In genomic region chr17:45086865-45087495, GRCh38 we compare ENCODE assay signal across 24 cellular contexts. TPM values are rescaled to one million over a fixed set of nuclear protein-coding genes. Genes with fewer than 3 reads are reported as not detected.
DNase-seq lines count a peak whose midpoint lies in the region; FAIRE-seq and TF ChIP-seq lines count a peak whose summit lies in the region.
"Had no signal": no experiment of that assay in that cellular context is flagged by ENCODE, and none has a peak within 500 bp of the region (broad histone marks: within the 10 kb centered on the region; RNA-seq: fewer than 3 reads in every experiment).

No MANE protein-coding gene starts in this region.

- TSS peak; percentile 9 for BruUV-seq in OCI-LY7 (replicated peaks; lab: Mats Ljungman, UMichigan)

- TF ChIP-seq CTCF in OCI-LY7 (conservative IDR thresholded peaks at IDR 0.05; ENCODE audit: low read length) (no peak), colonic mucosa (IDR thresholded peaks at IDR 0.05) (no peak), liver (IDR thresholded peaks at IDR 0.05; ENCODE audit: low read depth, low read length, missing input control) (no peak), spleen (IDR thresholded peaks at IDR 0.05 in 8 of 11, conservative IDR thresholded peaks at IDR 0.05 in 3 of 11) (no peak), D721Med (IDR thresholded peaks at IDR 0.05; ENCODE audit: insufficient read depth, missing control alignments) (no peak)

- H3K9ac ChIP-seq in colonic mucosa (ENCODE audit: low read depth in 2 of 2, low read length in 2 of 2) (no peak overlapping the region), liver (ENCODE audit: low read depth in 1 of 2, low read length in 2 of 2) (peak overlapping the region; percentile 58 to 71)
- H3K9ac ChIP-seq: neural progenitor cell had no signal

- POLR2A ChIA-PET in OCI-LY7 (lab: Charles Lee) = interaction anchor here (1.4 kb wide), 1 partner anchor 10 kb away, joined by 3 read pairs; no protein-coding TSS in a partner anchor

- no peaks in the 10 kb centered on the region for H3K9me3 Mint-ChIP-seq in activated naive CD4-positive, alpha-beta T cell treated with anti-CD3 and anti-CD28 coated beads, Interleukin-2, amount 10 ng/mL, durations not matched to agents 7 days and 5 days
- H3K9me3 Mint-ChIP-seq: activated B cell treated with CpG ODN at 0.5 μM for 24 hours; activated CD4-positive, alpha-beta memory T cell treated with anti-CD3 and anti-CD28 coated beads, Interleukin-2, amount 10 ng/mL, durations not matched to agents 7 days and 5 days; neural progenitor cell; T-helper 2 cell treated with Interferon-gamma antibody and Interleukin-4, amounts not matched to agents 5 μg/mL and 100 μg/mL, for 36 hours had no signal

- no peaks in the 10 kb centered on the region for H4K20me1 ChIP-seq in OCI-LY7 (ENCODE audit: insufficient read depth, low read length)

- DNase-seq in OCI-LY7 (ENCODE audit: low spot score) (no peak), colonic mucosa (no peak), spleen (peak; percentile 9), D721Med (ENCODE audit: insufficient read length, low spot score) (no peak), HuH-7 (ENCODE audit: low spot score) (no peak), iPS-NIHi11 (ENCODE audit: low spot score) (no peak)
- no peak for DNase-seq in activated naive CD4-positive, alpha-beta T cell treated with anti-CD3 and anti-CD28 coated beads, Interleukin-2, amount 10 ng/mL, durations not matched to agents 7 days and 5 days
- DNase-seq: activated B cell treated with CpG ODN at 0.5 μM for 24 hours; activated CD4-positive, alpha-beta memory T cell treated with anti-CD3 and anti-CD28 coated beads, Interleukin-2, amount 10 ng/mL, durations not matched to agents 7 days and 5 days; activated naive CD4-positive, alpha-beta T cell; AML-193; COR-L47; EL; NCI-H1048; NCI-H2081; NCI-H524 treated with DMSO at 0.1 percent for 48 hours; stimulated activated naive CD4-positive, alpha-beta T cell; upper lobe of right lung had no signal

- H3K4me1 Mint-ChIP-seq in activated naive CD4-positive, alpha-beta T cell treated with anti-CD3 and anti-CD28 coated beads, Interleukin-2, amount 10 ng/mL, durations not matched to agents 7 days and 5 days = peaks cover 9% of the 10 kb centered on the region
- H3K4me1 Mint-ChIP-seq: activated B cell treated with CpG ODN at 0.5 μM for 24 hours had no signal

- no peaks in the 10 kb centered on the region for H3K27me3 Mint-ChIP-seq in activated naive CD4-positive, alpha-beta T cell treated with anti-CD3 and anti-CD28 coated beads, Interleukin-2, amount 10 ng/mL, durations not matched to agents 7 days and 5 days
- H3K27me3 Mint-ChIP-seq: activated B cell treated with CpG ODN at 0.5 μM for 24 hours; activated CD4-positive, alpha-beta memory T cell treated with anti-CD3 and anti-CD28 coated beads, Interleukin-2, amount 10 ng/mL, durations not matched to agents 7 days and 5 days had no signal

- no peaks in the 10 kb centered on the region for H3K9me2 ChIP-seq in OCI-LY7 (ENCODE audit: insufficient read depth, low read length)

- H3K4me2 ChIP-seq in OCI-LY7 (ENCODE audit: low read length) = no peak overlapping the region
- H3K4me2 ChIP-seq: neural progenitor cell had no signal

- no peaks in the 10 kb centered on the region for H3K27me3 ChIP-seq in colonic mucosa
- H3K27me3 ChIP-seq in liver (ENCODE audit: control insufficient read depth in 4 of 4, insufficient read depth in 4 of 4, low read length in 3 of 4) = no peaks in the 10 kb centered on the region
- H3K27me3 ChIP-seq in spleen (replicated peaks in 1 of 7) = no peaks in the 10 kb centered on the region
- H3K27me3 ChIP-seq: neural progenitor cell, upper lobe of right lung had no signal

- no peaks in the 10 kb centered on the region for H3K4me1 ChIP-seq in OCI-LY7 (ENCODE audit: insufficient read depth, low read length, poor library complexity, severe bottlenecking)
- H3K4me1 ChIP-seq in colonic mucosa = no peaks in the 10 kb centered on the region
- H3K4me1 ChIP-seq in liver (ENCODE audit: control insufficient read depth in 4 of 4, insufficient read depth in 4 of 4, low read length in 3 of 4) = peaks cover 13 to 40% (median 23%) of the 10 kb centered on the region in 4 donors
- no peaks in the 10 kb centered on the region for H3K4me1 ChIP-seq in spleen
- H3K4me1 ChIP-seq: neural progenitor cell had no signal

- WGBS in liver = 44% methylated on average over 6 of the region's 6 CpGs
- WGBS in spleen, 5 donors = 94 to 96% (median 95%) methylated on average over 6 of the region's 6 CpGs

- peak in 1 of 2 donors; percentile 15 for TF ChIP-seq RAD21 in liver (IDR thresholded peaks at IDR 0.05)

- peaks cover 51% of the 10 kb centered on the region for H3K36me3 Mint-ChIP-seq in activated naive CD4-positive, alpha-beta T cell treated with anti-CD3 and anti-CD28 coated beads, Interleukin-2, amount 10 ng/mL, durations not matched to agents 7 days and 5 days

- H3K27ac ChIP-seq in OCI-LY7 (ENCODE audit: low read depth, low read length, poor library complexity, severe bottlenecking) (no peak overlapping the region), colonic mucosa (peak overlapping the region; percentile 17), liver (ENCODE audit: low read depth in 1 of 2, low read length in 2 of 2) (peak overlapping the region; percentile 87 to 96), spleen (no peak overlapping the region)
- H3K27ac ChIP-seq: neural progenitor cell, upper lobe of right lung had no signal

- CTCF ChIA-PET in OCI-LY7 (lab: Charles Lee; ENCODE audit: unreplicated experiment) = no interaction called here
- CTCF ChIA-PET in activated naive CD4-positive, alpha-beta T cell treated with anti-CD3 and anti-CD28 coated beads, Interleukin-2, amount 10 ng/mL, durations not matched to agents 7 days and 5 days (lab: Charles Lee) = interaction anchor here (1.1 to 6.2 kb wide), 3 partner anchors 12 to 44 kb away, joined by 3 to 28 read pairs (median 3); no protein-coding TSS in a partner anchor

- H2AFZ ChIP-seq in OCI-LY7 (ENCODE audit: low read length) = no peak overlapping the region
- H2AFZ ChIP-seq: neural progenitor cell had no signal

- no peak overlapping the region for H3K4me3 Mint-ChIP-seq in activated naive CD4-positive, alpha-beta T cell treated with anti-CD3 and anti-CD28 coated beads, Interleukin-2, amount 10 ng/mL, durations not matched to agents 7 days and 5 days
- H3K4me3 Mint-ChIP-seq: activated B cell treated with CpG ODN at 0.5 μM for 24 hours; activated CD4-positive, alpha-beta memory T cell treated with anti-CD3 and anti-CD28 coated beads, Interleukin-2, amount 10 ng/mL, durations not matched to agents 7 days and 5 days; neural progenitor cell; T-helper 2 cell treated with Interferon-gamma antibody and Interleukin-4, amounts not matched to agents 5 μg/mL and 100 μg/mL, for 36 hours had no signal

- H3K4me3 ChIP-seq in OCI-LY7 (ENCODE audit: low read depth, low read length, poor library complexity, severe bottlenecking) (no peak overlapping the region), colonic mucosa (no peak overlapping the region), liver (ENCODE audit: low read depth in 1 of 3, low read length in 3 of 3) (no peak overlapping the region), spleen (no peak overlapping the region)
- H3K4me3 ChIP-seq: neural progenitor cell, upper lobe of right lung had no signal

- H3K79me2 ChIP-seq in OCI-LY7 (ENCODE audit: insufficient read depth, low read depth, low read length) = no peaks in the 10 kb centered on the region

- no peak for TF ChIP-seq POLR2A in spleen (IDR thresholded peaks at IDR 0.05)

- no peak for FAIRE-seq in D721Med (lab: Jason Lieb, UNC)
- FAIRE-seq: colon, GM18507, keratinocyte had no signal

- intact Hi-C loops in OCI-LY7 (cut with micrococcal nuclease; ENCODE audit: unreplicated experiment) = no loop called here
- intact Hi-C loops in colonic mucosa (cut with DNase I) = no loop called here
- intact Hi-C loops in spleen (cut with DNase I; ENCODE audit: low total_unique reads) = no loop called here

- no peaks in the 10 kb centered on the region for H3K9me3 ChIP-seq in OCI-LY7 (ENCODE audit: low read length)
- H3K9me3 ChIP-seq in colonic mucosa = no peaks in the 10 kb centered on the region
- no peaks in the 10 kb centered on the region for H3K9me3 ChIP-seq in liver (ENCODE audit: control insufficient read depth in 4 of 4, low read length in 3 of 4)
- no peaks in the 10 kb centered on the region for H3K9me3 ChIP-seq in spleen
- H3K9me3 ChIP-seq: upper lobe of right lung had no signal

- H3K36me3 ChIP-seq in OCI-LY7 (ENCODE audit: insufficient read depth, low read length) (peaks cover 92% of the 10 kb centered on the region), colonic mucosa (no peaks in the 10 kb centered on the region), liver (ENCODE audit: control insufficient read depth in 4 of 4, insufficient read depth in 3 of 4, low read depth in 1 of 4, low read length in 3 of 4) (peaks cover 4 to 45% (median 23%) of the 10 kb centered on the region in 4 donors), spleen (peaks cover 3 to 100% (median 93%) of the 10 kb centered on the region in 6 donors)
- H3K36me3 ChIP-seq: neural progenitor cell had no signal

- H3K27ac Mint-ChIP-seq in activated naive CD4-positive, alpha-beta T cell treated with anti-CD3 and anti-CD28 coated beads, Interleukin-2, amount 10 ng/mL, durations not matched to agents 7 days and 5 days = no peak overlapping the region
- H3K27ac Mint-ChIP-seq: activated B cell treated with CpG ODN at 0.5 μM for 24 hours; activated CD4-positive, alpha-beta memory T cell treated with anti-CD3 and anti-CD28 coated beads, Interleukin-2, amount 10 ng/mL, durations not matched to agents 7 days and 5 days; neural progenitor cell; T-helper 2 cell treated with Interferon-gamma antibody and Interleukin-4, amounts not matched to agents 5 μg/mL and 100 μg/mL, for 36 hours had no signal

RNA-seq across cellular contexts. Expression of gene NMT1, which starts 25.9 kb away (rescaled TPM):
- total RNA-seq in OCI-LY7 (2014; rRNA removed; shearing (Covaris generic)) = 65.7 and 82.3 TPM in 2 replicates
- total RNA-seq in OCI-LY7 (2022) = 126 and 134 TPM in 2 replicates
- total RNA-seq in colonic mucosa = 100 to 1,000 TPM in 1 of 2 donors, 10 to 100 TPM in 1; 68.0 to 127 TPM
- total RNA-seq in liver = 10 to 100 TPM; 27.0 to 55.1 TPM
- 10 to 100 TPM; 30.2 to 83.7 TPM for polyA plus RNA-seq in liver
- total RNA-seq in spleen = 100 to 1,000 TPM in 2 of 7 donors, 10 to 100 TPM in 5; 49.7 to 108 (median 94.4) TPM
- 10 to 100 TPM; 37.5 to 58.7 (median 37.7) TPM for polyA plus RNA-seq in spleen

RNA-seq across cellular contexts. Expression of gene DCAKD, which starts 35.5 kb away (rescaled TPM):
- total RNA-seq in OCI-LY7 (2014; rRNA removed; shearing (Covaris generic)) = 40.8 and 53.1 TPM in 2 replicates
- 45.6 and 48.9 TPM in 2 replicates for total RNA-seq in OCI-LY7 (2022)
- 10 to 100 TPM; 20.2 to 46.8 TPM for total RNA-seq in colonic mucosa
- total RNA-seq in liver = 10 to 100 TPM; 15.6 to 22.9 TPM
- 10 to 100 TPM in 1 of 2 donors, 1 to 10 TPM in 1; 9.7 to 13.6 TPM for polyA plus RNA-seq in liver
- total RNA-seq in spleen = 10 to 100 TPM; 16.0 to 23.7 (median 19.6) TPM
- polyA plus RNA-seq in spleen = 10 to 100 TPM in 2 of 3 donors, 1 to 10 TPM in 1; 7.2 to 10.9 (median 10.4) TPM

RNA-seq across cellular contexts. Expression of gene PLCD3, which starts 45.3 kb away (rescaled TPM):
- total RNA-seq in OCI-LY7 (2014; rRNA removed; shearing (Covaris generic)) = 1.4 and 3.6 TPM in 2 replicates
- 1.7 and 4.6 TPM in 2 replicates for total RNA-seq in OCI-LY7 (2022)
- total RNA-seq in colonic mucosa = 100 to 1,000 TPM; 300 to 312 TPM
- total RNA-seq in liver = 1 to 10 TPM in 1 of 2 donors, under 1 TPM in 1; 0.28 to 2.3 TPM
- polyA plus RNA-seq in liver = 1 to 10 TPM; 1.1 to 1.6 TPM
- total RNA-seq in spleen = 1 to 10 TPM; 2.8 to 9.9 (median 7.1) TPM
- polyA plus RNA-seq in spleen = 1 to 10 TPM; 1.5 to 3.5 (median 3.4) TPM

RNA-seq across cellular contexts. Expression of gene ACBD4, which starts 48.5 kb away (rescaled TPM):
- total RNA-seq in OCI-LY7 (2014; rRNA removed; shearing (Covaris generic)) = 14.6 and 14.8 TPM in 2 replicates
- total RNA-seq in OCI-LY7 (2022) = 22.2 and 24.0 TPM in 2 replicates
- 10 to 100 TPM; 13.0 to 16.6 TPM for total RNA-seq in colonic mucosa
- total RNA-seq in liver = 10 to 100 TPM in 1 of 2 donors, 1 to 10 TPM in 1; 4.4 to 51.4 TPM
- 10 to 100 TPM; 43.2 to 46.5 TPM for polyA plus RNA-seq in liver
- total RNA-seq in spleen = 10 to 100 TPM; 14.1 to 24.6 (median 20.2) TPM
- 10 to 100 TPM; 22.8 to 32.8 (median 31.8) TPM for polyA plus RNA-seq in spleen

Comparison
In these comparisons a context has a peak if more than half of its experiments do, and no peak if none do; other contexts are left out.
1. H3K27ac ChIP-seq: peak in colonic mucosa (single experiment) and liver (2 of 2); none in OCI-LY7 (single experiment) and spleen (0 of 8).
2. H3K9ac ChIP-seq: peak in liver (2 of 2); none in colonic mucosa (0 of 2).
3. RNA of gene PLCD3, which starts 45.3 kb away (total RNA-seq): 300 to 312 TPM in colonic mucosa; 2.8 to 9.9 TPM in spleen, 1.4 to 4.6 TPM in OCI-LY7 and 0.28 to 2.3 TPM in liver; every median in the first group is over 10 times any median in the second.